Comparison of ENCODE assay signal across 10 cellular contexts in genomic region chr15:31214158-31214863, GRCh38.
DNase-seq lines count a peak whose midpoint lies in the region; ATAC-seq, FAIRE-seq and TF ChIP-seq lines count a peak whose summit lies in the region.
"Had no signal": no experiment of that assay in that cellular context is flagged by ENCODE, and none has a peak within 500 bp of the region (broad histone marks: within the 10 kb centered on the region; RNA-seq: fewer than 3 reads in every experiment).

No MANE protein-coding gene starts in this region.

- no peak for ATAC-seq in CD8-positive, alpha-beta T cell
- ATAC-seq in GM21529 (IDR thresholded peaks at IDR 0.05; ENCODE audit: unreplicated experiment), result no peak

- CTCF ChIA-PET in CD8-positive, alpha-beta T cell (lab: Charles Lee), result interaction anchor here (0.7 to 8.1 kb wide), 29 partner anchors 11 to 281 kb away, joined by 3 to 95 read pairs (median 5); partner anchors contain the start of gene KLF13

- H3K9me3 Mint-ChIP-seq in CD8-positive, alpha-beta T cell, result no peaks in the 10 kb centered on the region
- peaks cover 21% of the 10 kb centered on the region for H3K9me3 Mint-ChIP-seq in nephron progenitor cell

- no peaks in the 10 kb centered on the region for H3K36me3 ChIP-seq in CD8-positive, alpha-beta T cell (ENCODE audit: insufficient read depth, low read length)
- H3K36me3 ChIP-seq in KOPT-K1 (ENCODE audit: insufficient read depth, low read length) (no peaks in the 10 kb centered on the region), bronchial epithelial cell (ENCODE audit: control insufficient read depth, insufficient read depth, low read length) (no peaks in the 10 kb centered on the region), small intestine (ENCODE audit: control insufficient read depth in 2 of 2, insufficient read depth in 2 of 2, low read length in 2 of 2) (no peaks in the 10 kb centered on the region)

- intact Hi-C loops in CD8-positive, alpha-beta T cell (cut with DNase I, micrococcal nuclease), result no loop called here

- no peaks in the 10 kb centered on the region for H3K27me3 ChIP-seq in CD8-positive, alpha-beta T cell (ENCODE audit: insufficient read depth, low read length)
- H3K27me3 ChIP-seq in bronchial epithelial cell (ENCODE audit: control insufficient read depth, insufficient read depth, low read length), result no peaks in the 10 kb centered on the region
- H3K27me3 ChIP-seq in small intestine (ENCODE audit: control insufficient read depth in 2 of 2, insufficient read depth in 2 of 2, low read length in 2 of 2), result no peaks in the 10 kb centered on the region

- WGBS in small intestine, 3 donors, result 83 to 86% (median 84%) methylated on average over 7 to 8 of the region's 8 CpGs

- H3K4me3 ChIP-seq in CD8-positive, alpha-beta T cell (ENCODE audit: low read depth, low read length), result peak overlapping the region; percentile 55
- H3K4me3 ChIP-seq in bronchial epithelial cell (ENCODE audit: low read depth, low read length) (no peak overlapping the region), small intestine (ENCODE audit: low read depth in 1 of 2, low read length in 2 of 2) (no peak overlapping the region)
- H3K4me3 ChIP-seq: K562 had no signal

- H3K4me1 ChIP-seq in CD8-positive, alpha-beta T cell (ENCODE audit: insufficient read depth, low read length), result peaks cover 21% of the 10 kb centered on the region
- H3K4me1 ChIP-seq in small intestine (ENCODE audit: control insufficient read depth in 2 of 2, insufficient read depth in 1 of 2, low read depth in 1 of 2, low read length in 1 of 2), result peaks cover 2 to 7% of the 10 kb centered on the region in 2 donors

- no peak overlapping the region for H3K27ac ChIP-seq in CD8-positive, alpha-beta T cell (ENCODE audit: low read depth, low read length)
- peak overlapping the region; percentile 89 for H3K27ac ChIP-seq in KOPT-K1 (ENCODE audit: low read depth, low read length, poor library complexity, severe bottlenecking)
- H3K27ac ChIP-seq in small intestine (ENCODE audit: low read depth in 1 of 2, low read length in 1 of 2), result peak overlapping the region in 1 of 2 donors; percentile 99

- H3K27ac Mint-ChIP-seq in CD8-positive, alpha-beta T cell, result peak overlapping the region; percentile 83
- no peak overlapping the region for H3K27ac Mint-ChIP-seq in nephron progenitor cell

- peaks cover 28% of the 10 kb centered on the region for H3K4me1 Mint-ChIP-seq in CD8-positive, alpha-beta T cell (ENCODE audit: low read depth)
- peaks cover 5% of the 10 kb centered on the region for H3K4me1 Mint-ChIP-seq in nephron progenitor cell

- POLR2A ChIA-PET in CD8-positive, alpha-beta T cell (lab: Charles Lee), result interaction anchor here (0.9 to 2.3 kb wide), 12 partner anchors 13 to 274 kb away, joined by 3 to 29 read pairs (median 4); partner anchors contain the start of gene KLF13

- H3K27me3 Mint-ChIP-seq in CD8-positive, alpha-beta T cell (ENCODE audit: low read depth), result no peaks in the 10 kb centered on the region
- H3K27me3 Mint-ChIP-seq in nephron progenitor cell (ENCODE audit: low read depth, poor library complexity), result peaks cover 18% of the 10 kb centered on the region

- H3K36me3 Mint-ChIP-seq in CD8-positive, alpha-beta T cell, result no peaks in the 10 kb centered on the region
- H3K36me3 Mint-ChIP-seq in nephron progenitor cell (ENCODE audit: low read depth), result peaks cover 4% of the 10 kb centered on the region

- H3K4me3 Mint-ChIP-seq in CD8-positive, alpha-beta T cell, result peak overlapping the region; percentile 70
- H3K4me3 Mint-ChIP-seq in nephron progenitor cell, result peak overlapping the region; percentile 66

- peak in 2 of 7 experiments; percentile 16 to 35 for DNase-seq in CD8-positive, alpha-beta T cell
- no peak for DNase-seq in bronchial epithelial cell (ENCODE audit: low read depth)
- no peak for DNase-seq in nephron progenitor cell
- DNase-seq in NCI-H2171 (lab: John Stamatoyannopoulos, UW), result no peak
- DNase-seq in small intestine, result no peak
- no peak for DNase-seq in NCI-H187 treated with DMSO at 0.1 percent for 48 hours (lab: John Stamatoyannopoulos, UW)
- DNase-seq: stimulated activated CD4-positive, alpha-beta T cell treated with anti-CD3 and anti-CD28 coated beads, Interleukin-1b, Interleukin-23, amount 100 ng/mL, for 48 hours had no signal

- no peaks in the 10 kb centered on the region for H3K9me3 ChIP-seq in CD8-positive, alpha-beta T cell (ENCODE audit: low read length)
- H3K9me3 ChIP-seq in KOPT-K1 (ENCODE audit: insufficient read depth, low read length, poor library complexity, severe bottlenecking), result no peaks in the 10 kb centered on the region
- H3K9me3 ChIP-seq in small intestine (ENCODE audit: control insufficient read depth, low read depth), result no peaks in the 10 kb centered on the region

- FAIRE-seq in bronchial epithelial cell (lab: Jason Lieb, UNC) (no peak), small intestine (lab: Jason Lieb, UNC) (no peak)
- FAIRE-seq: K562 had no signal

- no peak for TF ChIP-seq CTCF in CD8-positive, alpha-beta T cell (IDR thresholded peaks at IDR 0.05)
- TF ChIP-seq CTCF in bronchial epithelial cell (IDR thresholded peaks at IDR 0.05; ENCODE audit: insufficient read depth, low read length, severe bottlenecking) (peak; percentile 13), nephron progenitor cell (IDR thresholded peaks at IDR 0.05) (no peak)
